ENCODE assay signal across 9 cellular contexts in the genomic region with DNA sequence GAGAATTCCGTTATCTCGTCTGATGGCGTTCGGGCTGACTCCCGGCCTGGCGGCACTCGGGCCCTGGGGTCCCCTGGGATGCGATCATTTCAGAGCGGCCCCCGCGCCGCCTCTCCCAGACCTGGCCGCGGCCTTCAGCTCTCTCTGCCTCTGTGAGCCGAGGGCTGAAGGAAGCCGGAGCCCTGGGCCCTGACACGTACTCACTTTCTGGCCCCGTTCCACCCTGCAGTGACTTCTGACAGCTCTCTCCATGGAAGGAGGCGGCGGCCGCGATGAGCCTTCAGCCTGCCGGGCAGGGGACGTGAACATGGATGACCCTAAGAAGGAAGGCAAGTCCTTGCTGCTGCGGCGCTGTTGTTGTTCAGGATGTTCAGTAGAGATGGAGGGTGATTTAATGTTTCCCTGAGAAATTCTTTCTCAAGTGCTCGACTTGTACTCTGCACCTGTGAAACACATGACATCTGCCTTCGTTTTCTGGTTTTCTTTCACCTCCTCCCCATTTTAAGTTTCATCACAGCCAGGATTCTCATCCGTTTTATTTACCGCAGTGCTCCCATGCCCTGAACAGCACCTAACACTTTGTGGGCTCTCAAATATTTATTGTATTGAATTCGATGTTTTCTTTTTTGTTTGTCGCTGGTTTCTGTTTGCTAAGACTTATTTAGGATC. TPM values are rescaled to one million over a fixed set of nuclear protein-coding genes. Genes with fewer than 3 reads are reported as not detected.
DNase-seq lines count a peak whose midpoint lies in the region; ATAC-seq and TF ChIP-seq lines count a peak whose summit lies in the region.
"Had no signal": no experiment of that assay in that cellular context is flagged by ENCODE, and none has a peak within 500 bp of the region (broad histone marks: within the 10 kb centered on the region; RNA-seq: fewer than 3 reads in every experiment).

No MANE protein-coding gene starts in this region.

- no peaks in the 10 kb centered on the region for H3K27me3 ChIP-seq in HAP-1 (ENCODE audit: low read depth)
- H3K27me3 ChIP-seq in liver (ENCODE audit: control insufficient read depth in 4 of 4, insufficient read depth in 4 of 4, low read length in 3 of 4): no peaks in the 10 kb centered on the region
- no peaks in the 10 kb centered on the region for H3K27me3 ChIP-seq in tibial nerve

- no peak for TF ChIP-seq RAD21 in liver (IDR thresholded peaks at IDR 0.05)

- H3K27ac ChIP-seq in liver (ENCODE audit: low read depth in 1 of 2, low read length in 2 of 2) (no peak overlapping the region), tibial nerve (peak overlapping the region in 1 of 4 donors; percentile 94)

- no peak for TF ChIP-seq CTCF in brain (conservative IDR thresholded peaks at IDR 0.05)
- no peak for TF ChIP-seq CTCF in liver (IDR thresholded peaks at IDR 0.05; ENCODE audit: low read depth, low read length, missing input control)
- TF ChIP-seq CTCF in tibial nerve (IDR thresholded peaks at IDR 0.05): no peak

- peaks cover 21% of the 10 kb centered on the region for H3K36me3 Mint-ChIP-seq in brain

- no peaks in the 10 kb centered on the region for H3K9me3 ChIP-seq in HAP-1
- no peaks in the 10 kb centered on the region for H3K9me3 ChIP-seq in liver (ENCODE audit: control insufficient read depth in 4 of 4, low read length in 3 of 4)
- H3K9me3 ChIP-seq in tibial nerve: peaks cover 0 to under 1% (median 0%) of the 10 kb centered on the region in 4 donors

- TF ChIP-seq POLR2A in tibial nerve (IDR thresholded peaks at IDR 0.05): no peak

- peaks cover 63% of the 10 kb centered on the region for H3K4me1 Mint-ChIP-seq in brain

- no peaks in the 10 kb centered on the region for H3K9me3 Mint-ChIP-seq in brain

- TF ChIP-seq EP300 in tibial nerve (IDR thresholded peaks at IDR 0.05): no peak

- no peak for ATAC-seq in HG03469 (IDR thresholded peaks at IDR 0.05; ENCODE audit: unreplicated experiment)

- DNase-seq in DMS79 treated with DMSO at 0.1 percent for 48 hours (lab: John Stamatoyannopoulos, UW) (peak; percentile 5), DMS79 (lab: John Stamatoyannopoulos, UW) (no peak), HAP-1 (ENCODE audit: low spot score in 2 of 2) (peak; percentile 24 to 53), NCI-H460 (ENCODE audit: extremely low read depth, low read depth) (peak; percentile 6), tibial nerve (ENCODE audit: low spot score in 2 of 2) (no peak)

- H3K4me3 ChIP-seq in HAP-1: peak overlapping the region; percentile 82
- peak overlapping the region in 2 of 3 donors; percentile 15 to 46 for H3K4me3 ChIP-seq in liver (ENCODE audit: low read depth in 1 of 3, low read length in 3 of 3)
- H3K4me3 ChIP-seq in tibial nerve: peak overlapping the region; percentile 35 to 71 (median 65)

- H3K4me1 ChIP-seq in HAP-1: peaks cover 19% of the 10 kb centered on the region
- peaks cover 7 to 28% (median 16%) of the 10 kb centered on the region in 4 donors for H3K4me1 ChIP-seq in liver (ENCODE audit: control insufficient read depth in 4 of 4, insufficient read depth in 4 of 4, low read length in 3 of 4)
- H3K4me1 ChIP-seq in tibial nerve: peaks cover 0 to 23% (median 15%) of the 10 kb centered on the region in 4 donors

- H3K9ac ChIP-seq in liver (ENCODE audit: low read depth in 1 of 2, low read length in 2 of 2): no peak overlapping the region

- peaks cover 10% of the 10 kb centered on the region for H3K27me3 Mint-ChIP-seq in brain

- peak overlapping the region; percentile 89 to 94 (median 90) for H3K4me3 Mint-ChIP-seq in brain

- H3K36me3 ChIP-seq in HAP-1 (replicated peaks) (peaks cover 54% of the 10 kb centered on the region), liver (ENCODE audit: control insufficient read depth in 4 of 4, insufficient read depth in 3 of 4, low read depth in 1 of 4, low read length in 3 of 4) (peaks cover 2 to 16% (median 9%) of the 10 kb centered on the region in 4 donors), tibial nerve (peaks cover 0 to 19% (median 3%) of the 10 kb centered on the region in 3 donors)

- 3% methylated on average over 32 of the region's 32 CpGs for WGBS in liver
- WGBS in tibial nerve, 2 donors: 5 to 9% methylated on average over 21 to 24 of the region's 32 CpGs

- in situ Hi-C loops in HAP-1 (cut with MboI; ENCODE audit: low sequenced_read_pairs): loop anchor here (10.0 kb wide), 1 partner anchor 172 kb away; no protein-coding TSS in a partner anchor

- H3K27ac Mint-ChIP-seq in brain: peak overlapping the region; percentile 62 to 84 (median 74)

TF ChIP-seq in liver, 16 proteins besides CTCF, POLR2A, EP300 and RAD21 (continues in another document):
- no peak for TF ChIP-seq HNF4A (conservative IDR thresholded peaks at IDR 0.05)
- TF ChIP-seq, protein P1, sequence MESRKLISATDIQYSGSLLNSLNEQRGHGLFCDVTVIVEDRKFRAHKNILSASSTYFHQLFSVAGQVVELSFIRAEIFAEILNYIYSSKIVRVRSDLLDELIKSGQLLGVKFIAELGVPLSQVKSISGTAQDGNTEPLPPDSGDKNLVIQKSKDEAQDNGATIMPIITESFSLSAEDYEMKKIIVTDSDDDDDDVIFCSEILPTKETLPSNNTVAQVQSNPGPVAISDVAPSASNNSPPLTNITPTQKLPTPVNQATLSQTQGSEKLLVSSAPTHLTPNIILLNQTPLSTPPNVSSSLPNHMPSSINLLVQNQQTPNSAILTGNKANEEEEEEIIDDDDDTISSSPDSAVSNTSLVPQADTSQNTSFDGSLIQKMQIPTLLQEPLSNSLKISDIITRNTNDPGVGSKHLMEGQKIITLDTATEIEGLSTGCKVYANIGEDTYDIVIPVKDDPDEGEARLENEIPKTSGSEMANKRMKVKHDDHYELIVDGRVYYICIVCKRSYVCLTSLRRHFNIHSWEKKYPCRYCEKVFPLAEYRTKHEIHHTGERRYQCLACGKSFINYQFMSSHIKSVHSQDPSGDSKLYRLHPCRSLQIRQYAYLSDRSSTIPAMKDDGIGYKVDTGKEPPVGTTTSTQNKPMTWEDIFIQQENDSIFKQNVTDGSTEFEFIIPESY (IDR thresholded peaks at IDR 0.05): no peak
- no peak for TF ChIP-seq EGR1 (IDR thresholded peaks at IDR 0.05; ENCODE audit: low read depth in 2 of 2)
- no peak for TF ChIP-seq TAF1 (conservative IDR thresholded peaks at IDR 0.05)
- TF ChIP-seq GABPA (IDR thresholded peaks at IDR 0.05 in 1 of 2, conservative IDR thresholded peaks at IDR 0.05 in 1 of 2): no peak
- no peak for TF ChIP-seq JUND (IDR thresholded peaks at IDR 0.05)
- TF ChIP-seq YY1 (IDR thresholded peaks at IDR 0.05): no peak
- TF ChIP-seq RXRA (IDR thresholded peaks at IDR 0.05): no peak
- TF ChIP-seq SP1 (IDR thresholded peaks at IDR 0.05): no peak
- no peak for TF ChIP-seq NR2F2 (IDR thresholded peaks at IDR 0.05)
- no peak for TF ChIP-seq HNF4G (IDR thresholded peaks at IDR 0.05)
- TF ChIP-seq, protein P2, sequence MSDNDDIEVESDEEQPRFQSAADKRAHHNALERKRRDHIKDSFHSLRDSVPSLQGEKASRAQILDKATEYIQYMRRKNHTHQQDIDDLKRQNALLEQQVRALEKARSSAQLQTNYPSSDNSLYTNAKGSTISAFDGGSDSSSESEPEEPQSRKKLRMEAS (IDR thresholded peaks at IDR 0.05): no peak
- no peak for TF ChIP-seq FOXA2 (IDR thresholded peaks at IDR 0.05)

RNA-seq across cellular contexts. Expression of a gene that starts 0.6 kb away (rescaled TPM):
- 8.6 and 10.3 TPM in 2 replicates for total RNA-seq in NCI-H460 (2014; rRNA removed; shearing (Covaris generic))
- 31.9 TPM in 2 replicates for polyA plus RNA-seq in NCI-H460 (2014; cell fraction: nucleus; rRNA removed)
- polyA plus RNA-seq in brain (ENCODE audit: insufficient read depth, low read depth, low replicate concordance) (31.9 TPM), liver (1 to 10 TPM in 1 of 2 donors, under 1 TPM in 1; 0.38 to 1.3 TPM)
- total RNA-seq in liver (10 to 100 TPM in 1 of 2 donors, under 1 TPM in 1; 0.17 to 13.9 TPM), tibial nerve (1 to 10 TPM in 1 of 4 donors, under 1 TPM in 1, not detected in 2; 0.30 to 3.3 TPM)

RNA-seq across cellular contexts. Expression of a gene that starts 29.5 kb away (rescaled TPM):
- 12.4 and 13.7 TPM in 2 replicates for total RNA-seq in NCI-H460 (2014; rRNA removed; shearing (Covaris generic))
- polyA plus RNA-seq in NCI-H460 (2014; cell fraction: nucleus; rRNA removed): 26.8 and 54.0 TPM in 2 replicates
- polyA plus RNA-seq in brain (ENCODE audit: insufficient read depth, low read depth, low replicate concordance) (24.7 TPM), liver (100 to 1,000 TPM; 117 to 138 TPM)
- total RNA-seq in liver (100 to 1,000 TPM in 1 of 2 donors, 10 to 100 TPM in 1; 63.9 to 389 TPM), tibial nerve (10 to 100 TPM; 63.2 to 85.2 (median 74.2) TPM)

RNA-seq across cellular contexts. Expression of a gene that starts 34.1 kb away (rescaled TPM):
- not detected in 2 replicates for total RNA-seq in NCI-H460 (2014; rRNA removed; shearing (Covaris generic))
- polyA plus RNA-seq in NCI-H460 (2014; cell fraction: nucleus; rRNA removed): not detected in 2 replicates
- polyA plus RNA-seq in brain (ENCODE audit: insufficient read depth, low read depth, low replicate concordance) (not detected), liver (under 1 TPM; 0.01 to 0.03 TPM)
- total RNA-seq in liver (under 1 TPM; under 0.01 to 0.05 TPM), tibial nerve (under 1 TPM in 2 of 4 donors, not detected in 2; under 0.01 to 0.39 TPM)
- total RNA-seq: dermis microvascular lymphatic vessel endothelial cell had no signal

RNA-seq across cellular contexts. Expression of a gene that starts 38.2 kb away (rescaled TPM):
- total RNA-seq in NCI-H460 (2014; rRNA removed; shearing (Covaris generic)): 26.6 and 30.7 TPM in 2 replicates
- polyA plus RNA-seq in NCI-H460 (2014; cell fraction: nucleus; rRNA removed): 181 and 190 TPM in 2 replicates
- polyA plus RNA-seq in brain (ENCODE audit: insufficient read depth, low read depth, low replicate concordance): 28.2 TPM
- 10 to 100 TPM; 14.3 to 34.4 TPM for total RNA-seq in liver
- 10 to 100 TPM; 18.1 to 19.2 TPM for polyA plus RNA-seq in liver
- 10 to 100 TPM; 50.0 to 85.3 (median 64.5) TPM for total RNA-seq in tibial nerve

RNA-seq across cellular contexts. Expression of a gene that starts 47.2 kb away (rescaled TPM):
- total RNA-seq in NCI-H460 (2014; rRNA removed; shearing (Covaris generic)): 14.6 and 15.8 TPM in 2 replicates
- 48.6 and 107 TPM in 2 replicates for polyA plus RNA-seq in NCI-H460 (2014; cell fraction: nucleus; rRNA removed)
- 11.0 TPM for polyA plus RNA-seq in brain (ENCODE audit: insufficient read depth, low read depth, low replicate concordance)
- total RNA-seq in liver: 1 to 10 TPM; 4.4 to 6.1 TPM
- 1 to 10 TPM; 3.9 to 6.6 TPM for polyA plus RNA-seq in liver
- 10 to 100 TPM in 3 of 4 donors, 1 to 10 TPM in 1; 7.5 to 22.5 (median 17.4) TPM for total RNA-seq in tibial nerve

Comparison
In these comparisons a context has a peak if more than half of its experiments do, and no peak if none do; other contexts are left out.
1. DNase-seq: peak in DMS79 treated with DMSO at 0.1 percent for 48 hours (single experiment), HAP-1 (2 of 2) and NCI-H460 (single experiment); none in DMS79 (single experiment) and tibial nerve (0 of 2).
2. H3K4me3 ChIP-seq: peak in every context shown above with its lines; median percentile 82 in HAP-1; 65 in tibial nerve; 30 in liver.